Comparison of ENCODE assay signal across 12 cellular contexts in the genomic region with DNA sequence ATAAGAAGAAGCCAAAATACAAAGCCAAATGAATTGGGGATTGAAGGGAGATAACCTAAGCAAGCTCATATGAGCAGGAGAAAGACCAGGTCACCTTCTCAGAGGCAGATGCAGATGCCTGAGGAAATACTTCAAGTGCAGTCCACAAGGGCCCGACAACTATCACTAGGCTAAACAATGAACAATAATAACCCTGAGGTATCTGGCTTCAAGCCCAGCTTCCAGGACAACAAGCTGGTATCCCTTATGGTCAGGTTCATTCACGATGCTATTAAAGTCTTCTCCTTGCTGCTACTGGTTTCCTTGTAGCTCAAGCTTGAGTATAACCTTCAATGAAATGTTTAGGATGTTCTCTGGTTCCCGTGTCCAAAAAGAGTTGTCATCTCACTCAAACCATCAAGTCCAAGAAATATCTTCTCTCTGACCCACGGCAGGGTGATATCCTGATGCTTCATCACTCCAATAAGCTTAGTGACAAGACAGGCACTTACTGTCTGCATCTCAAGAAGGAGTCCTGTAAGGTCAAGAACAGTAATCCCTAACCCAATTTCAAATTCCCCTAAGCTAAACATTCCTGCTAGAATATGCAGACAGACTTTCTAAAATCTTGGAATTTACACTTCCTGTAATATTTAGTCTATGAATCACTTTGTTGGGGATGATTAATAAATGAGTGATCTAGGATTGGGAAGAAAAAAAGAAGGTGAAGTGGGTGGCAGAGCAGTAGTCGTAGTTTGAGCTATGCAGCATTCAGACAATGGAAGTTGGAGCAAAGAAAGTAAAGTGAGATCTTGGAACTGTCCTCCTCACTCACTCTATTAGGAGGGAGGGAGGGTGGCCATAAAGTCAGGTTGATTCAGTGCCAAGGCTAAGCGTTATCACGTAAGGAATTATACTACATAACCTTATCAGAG. TPM values are rescaled to one million over a fixed set of nuclear protein-coding genes. Genes with fewer than 3 reads are reported as not detected.
DNase-seq lines count a peak whose midpoint lies in the region; ATAC-seq, FAIRE-seq and TF ChIP-seq lines count a peak whose summit lies in the region.
"Had no signal": no experiment of that assay in that cellular context is flagged by ENCODE, and none has a peak within 500 bp of the region (broad histone marks: within the 10 kb centered on the region; RNA-seq: fewer than 3 reads in every experiment).

No MANE protein-coding gene starts in this region.

- H3K4me3 ChIP-seq in endothelial cell of umbilical vein (replicated peaks in 1 of 3; ENCODE audit: insufficient read depth in 1 of 3, low read depth in 1 of 3, low read length in 3 of 3) (peak overlapping the region in 1 of 3 experiments; percentile 34), lower leg skin (ENCODE audit: low read depth, poor library complexity, severe bottlenecking) (no peak overlapping the region)
- H3K4me3 ChIP-seq: Peyer's patch had no signal

- H3K9ac ChIP-seq in endothelial cell of umbilical vein (replicated peaks; ENCODE audit: extremely low read depth, insufficient read depth, low read length), result peak overlapping the region; percentile 62

- TF ChIP-seq POLR2A in endothelial cell of umbilical vein (IDR thresholded peaks at IDR 0.05; ENCODE audit: low read depth, low read length), result no peak
- no peak for TF ChIP-seq POLR2A in lower leg skin (IDR thresholded peaks at IDR 0.05)

- FAIRE-seq in endothelial cell of umbilical vein (lab: Jason Lieb, UNC), result peak; percentile 96

- H3K4me1 ChIP-seq in endothelial cell of umbilical vein (ENCODE audit: control insufficient read depth, extremely low read depth, insufficient read depth, low read length), result peaks cover 34% of the 10 kb centered on the region

- H3K36me3 ChIP-seq in endothelial cell of umbilical vein (ENCODE audit: control insufficient read depth in 2 of 2, extremely low read depth in 1 of 2, insufficient read depth in 2 of 2, low read length in 2 of 2), result no peaks in the 10 kb centered on the region
- H3K36me3 ChIP-seq: Peyer's patch had no signal

- POLR2A ChIA-PET in endothelial cell of umbilical vein (lab: Charles Lee), result interaction anchor here (0.5 kb wide), 1 partner anchor 18 kb away, joined by 5 read pairs; no protein-coding TSS in a partner anchor

- peak overlapping the region; percentile 93 for H3K27ac ChIP-seq in endothelial cell of umbilical vein (ENCODE audit: insufficient read depth, low read depth, low read length)
- H3K27ac ChIP-seq: Peyer's patch had no signal

- H2AFZ ChIP-seq in endothelial cell of umbilical vein (ENCODE audit: low read depth, low read length), result no peak overlapping the region

- TF ChIP-seq CTCF in endothelial cell of umbilical vein (IDR thresholded peaks at IDR 0.05; ENCODE audit: extremely low read depth in 1 of 2, insufficient read depth in 1 of 2, low read depth in 1 of 2, low read length in 2 of 2) (no peak), lower leg skin (IDR thresholded peaks at IDR 0.05) (no peak)

- intact Hi-C loops in endothelial cell of umbilical vein (cut with micrococcal nuclease), result loop anchor here (1.0 to 5.0 kb wide), 2 partner anchors 26 to 145 kb away; no protein-coding TSS in a partner anchor
- intact Hi-C loops in lower leg skin (cut with DNase I; ENCODE audit: low total_unique reads), result no loop called here

- no peaks in the 10 kb centered on the region for H3K9me1 ChIP-seq in endothelial cell of umbilical vein (replicated peaks; ENCODE audit: control insufficient read depth, extremely low read depth, insufficient read depth, low read length)

- ATAC-seq in HG02623 (IDR thresholded peaks at IDR 0.05; ENCODE audit: unreplicated experiment), result no peak

- no peaks in the 10 kb centered on the region for H3K9me3 ChIP-seq in endothelial cell of umbilical vein (replicated peaks; ENCODE audit: control insufficient read depth, insufficient read depth, low read length)
- H3K9me3 ChIP-seq: Peyer's patch had no signal

- no peaks in the 10 kb centered on the region for H4K20me1 ChIP-seq in endothelial cell of umbilical vein (replicated peaks; ENCODE audit: control insufficient read depth, extremely low read depth, insufficient read depth, low read length)

- WGBS in lower leg skin, 2 donors, result 67 to 71% methylated on average over 7 of the region's 7 CpGs

- dilution Hi-C loops in endothelial cell of umbilical vein (cut with MboI; ENCODE audit: extremely low pct_ligation_motif_present, low sequenced_read_pairs), result no loop called here

- no peaks in the 10 kb centered on the region for H3K27me3 ChIP-seq in endothelial cell of umbilical vein (ENCODE audit: control insufficient read depth in 2 of 2, insufficient read depth in 2 of 2, low read length in 2 of 2)
- H3K27me3 ChIP-seq: Peyer's patch had no signal

- peaks cover 6% of the 10 kb centered on the region for H3K79me2 ChIP-seq in endothelial cell of umbilical vein (ENCODE audit: control insufficient read depth, insufficient read depth, low read length)

- TSS peak; percentile 68 for BruUV-seq in endothelial cell of umbilical vein (replicated peaks; lab: Mats Ljungman, UMichigan)

- peak; percentile 80 for DNase-seq in DMS53 (lab: John Stamatoyannopoulos, UW)
- DNase-seq in DMS53 treated with DMSO at 0.1 percent for 48 hours (lab: John Stamatoyannopoulos, UW; ENCODE audit: unreplicated experiment), result no peak
- DNase-seq in NCI-H524 (lab: John Stamatoyannopoulos, UW), result peak; percentile 39 to 63
- DNase-seq in endothelial cell of umbilical vein (ENCODE audit: low read depth, low spot score), result peak; percentile 96
- peak; percentile 92 for DNase-seq in pulmonary artery endothelial cell (ENCODE audit: low read depth, low spot score)
- no peak for DNase-seq in nucleus accumbens (lab: John Stamatoyannopoulos, UW)
- DNase-seq in lower leg skin (ENCODE audit: low spot score in 2 of 2), result no peak
- DNase-seq: 8988T; activated effector memory CD4-positive, alpha-beta T cell treated with anti-CD3 and anti-CD28 coated beads, Interleukin-2, amount 50 U/mL, for 16 hours; head of caudate nucleus had no signal

- H3K4me2 ChIP-seq in endothelial cell of umbilical vein (ENCODE audit: insufficient read depth, low read length), result peak overlapping the region; percentile 93

- CTCF ChIA-PET in endothelial cell of umbilical vein (lab: Charles Lee), result interaction anchor here (0.8 to 2.8 kb wide), 13 partner anchors 9 to 223 kb away, joined by 3 to 26 read pairs (median 4); no protein-coding TSS in a partner anchor

TF ChIP-seq in endothelial cell of umbilical vein, 7 proteins besides CTCF, POLR2A, EP300 and RAD21:
- peak; percentile 91 for TF ChIP-seq FOS (IDR thresholded peaks at IDR 0.05; ENCODE audit: borderline replicate concordance, insufficient read depth, low read length)
- peak; percentile 54 for TF ChIP-seq GATA2 (IDR thresholded peaks at IDR 0.05; ENCODE audit: insufficient read depth, insufficient read length, low read depth, low read length)
- no peak for TF ChIP-seq MYC (IDR thresholded peaks at IDR 0.05; ENCODE audit: low read depth, low read length)
- TF ChIP-seq, protein P1, sequence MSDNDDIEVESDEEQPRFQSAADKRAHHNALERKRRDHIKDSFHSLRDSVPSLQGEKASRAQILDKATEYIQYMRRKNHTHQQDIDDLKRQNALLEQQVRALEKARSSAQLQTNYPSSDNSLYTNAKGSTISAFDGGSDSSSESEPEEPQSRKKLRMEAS (IDR thresholded peaks at IDR 0.05; ENCODE audit: insufficient read depth, insufficient read length), result no peak
- TF ChIP-seq POLR2AphosphoS5 (IDR thresholded peaks at IDR 0.05; ENCODE audit: insufficient read depth, low read depth, low read length), result peak; percentile 26
- peak; percentile 68 for TF ChIP-seq JUN (IDR thresholded peaks at IDR 0.05; ENCODE audit: borderline replicate concordance, insufficient read depth, insufficient read length, low read depth)
- no peak for TF ChIP-seq EZH2 (IDR thresholded peaks at IDR 0.05; ENCODE audit: borderline replicate concordance, low read depth, low read length, severe bottlenecking)

RNA-seq across cellular contexts. Expression of a gene that starts 33.1 kb away (rescaled TPM):
- total RNA-seq in endothelial cell of umbilical vein (23.3 and 29.0 TPM in 2 replicates), pulmonary artery endothelial cell (17.3 and 17.7 TPM in 2 replicates), lower leg skin (1 to 10 TPM; 2.7 to 6.1 (median 3.4) TPM)
- polyA plus RNA-seq in endothelial cell of umbilical vein, result 20.1 and 24.9 TPM in 2 replicates
- 34.0 and 35.0 TPM in 2 replicates for polyA plus RNA-seq in endothelial cell of umbilical vein (2011; cell fraction: cytosol; rRNA removed)
- 37.7 and 42.8 TPM in 2 replicates for polyA plus RNA-seq in endothelial cell of umbilical vein (2011; cell fraction: nucleus; rRNA removed)
- 16.1 and 30.5 TPM in 2 replicates for polyA plus RNA-seq in endothelial cell of umbilical vein (2012)
- 46.2 and 58.7 TPM in 2 replicates for polyA minus RNA-seq in endothelial cell of umbilical vein
- polyA minus RNA-seq in endothelial cell of umbilical vein (2011; cell fraction: cytosol; rRNA and poly(A)+ RNA removed), result 11.6 TPM
- 59.2 and 73.1 TPM in 2 replicates for polyA minus RNA-seq in endothelial cell of umbilical vein (2011; cell fraction: nucleus; rRNA and poly(A)+ RNA removed)

Comparison
In these comparisons a context has a peak if more than half of its experiments do, and no peak if none do; other contexts are left out.
1. DNase-seq: peak in DMS53 (single experiment), NCI-H524 (2 of 2), endothelial cell of umbilical vein (single experiment) and pulmonary artery endothelial cell (single experiment); none in DMS53 treated with DMSO at 0.1 percent for 48 hours (single experiment), nucleus accumbens (0 of 56) and lower leg skin (0 of 2).